Comparison of ENCODE assay signal across 39 cellular contexts in genomic region chr21:39099859-39100258, GRCh38.
"Had no signal": no experiment of that assay in that cellular context is flagged by ENCODE, and none has a peak within 500 bp of the region (broad histone marks: within the 10 kb centered on the region; RNA-seq: fewer than 3 reads in every experiment).

No MANE protein-coding gene starts in this region.

- H3K36me3 ChIP-seq: adrenal gland, breast epithelium, Peyer's patch, SJSA1 had no signal

- H3K4me2 ChIP-seq: KMS-11, SK-N-SH had no signal

- DNase-seq: activated B cell treated with CpG ODN at 0.5 μM for 24 hours; activated CD4-positive, alpha-beta memory T cell treated with anti-CD3 and anti-CD28 coated beads for 36 hours; activated CD4-positive, alpha-beta T cell treated with anti-CD3 and anti-CD28 coated beads for 4 hours; activated CD4-positive, alpha-beta T cell treated with anti-CD3 and anti-CD28 coated beads, Interleukin-2, amount 50 U/mL, for 1 hour; activated CD4-positive, CD25-positive, alpha-beta regulatory T cell treated with anti-CD3 and anti-CD28 coated beads, Interleukin-2, amount 50 U/mL, for 72 hours; activated CD8-positive, alpha-beta memory T cell treated with anti-CD3 and anti-CD28 coated beads, Interleukin-2, amount 50 U/mL, for 4 hours; activated gamma-delta T cell treated with Interleukin-2 at 50 U/mL for 16 hours; activated naive CD4-positive, alpha-beta T cell treated with anti-CD3 and anti-CD28 coated beads for 36 hours; activated T-cell treated with anti-CD3 and anti-CD28 coated beads for 4 hours; activated T-cell treated with anti-CD3 and anti-CD28 coated beads, Interleukin-2, amount 50 U/mL, for 4 hours; adrenal gland; body of pancreas; caudate nucleus; cerebellar nuclear complex; MM.1S; MV-4-11; NCI-H1092 treated with DMSO at 0.1 percent for 48 hours; NCI-H146; NCI-H187; NCI-H2029 treated with DMSO at 0.1 percent for 48 hours; NCI-H2107; NCI-H2171; NCI-H510A; NCI-H526; NK-92 treated with Interleukin-12 subunit alpha and Interleukin-12 subunit beta, amount 100 ng/mL, for 24 hours; PC-3; Peyer's patch; RPMI8226; SHP77 treated with DMSO at 0.1 percent for 48 hours; SK-N-SH had no signal

- H3K4me1 ChIP-seq: body of pancreas had no signal

- FAIRE-seq: astrocyte, TTC549 had no signal

- H3K4me3 ChIP-seq: adrenal gland, body of pancreas, breast epithelium, Peyer's patch, SJSA1 had no signal

- H3K9me3 ChIP-seq: adrenal gland, body of pancreas, breast epithelium, Peyer's patch, SJSA1, SK-N-SH had no signal

- H3K9ac ChIP-seq: KMS-11, SK-N-SH had no signal

- H3K4me1 Mint-ChIP-seq: activated B cell treated with CpG ODN at 0.5 μM for 24 hours had no signal

- H3K4me3 Mint-ChIP-seq: activated B cell treated with CpG ODN at 0.5 μM for 24 hours; activated CD4-positive, alpha-beta memory T cell treated with anti-CD3 and anti-CD28 coated beads for 36 hours; activated naive CD4-positive, alpha-beta T cell treated with anti-CD3 and anti-CD28 coated beads for 36 hours; activated T-cell treated with anti-CD3 and anti-CD28 coated beads, Interleukin-2, amount 50 U/mL, for 4 hours; activated T-helper 1 cell treated with anti-CD3 and anti-CD28 coated beads, Interleukin-12 subunit alpha, Interleukin-12 subunit beta, Interleukin-2, Interleukin-4 antibody, amounts not matched to agents 30 ng/mL and 10 ng/mL and 1 ng/mL, durations not matched to agents 14 hours and 24 hours and 36 hours; T-helper 1 cell treated with Interleukin-12 subunit alpha and Interleukin-12 subunit beta and Interleukin-4 antibody, amounts not matched to agents 30 μg/mL and 1 μg/mL, for 36 hours; T-helper 2 cell treated with Interferon-gamma antibody and Interleukin-4, amounts not matched to agents 5 μg/mL and 100 μg/mL, for 36 hours had no signal

- H3K9me3 Mint-ChIP-seq: activated B cell treated with CpG ODN at 0.5 μM for 24 hours; activated CD4-positive, alpha-beta memory T cell treated with anti-CD3 and anti-CD28 coated beads for 36 hours; activated naive CD4-positive, alpha-beta T cell treated with anti-CD3 and anti-CD28 coated beads for 36 hours; activated naive CD4-positive, alpha-beta T cell treated with anti-CD3 and anti-CD28 coated beads, Interleukin-2, amount 50 U/mL, for 72 hours; activated T-cell treated with anti-CD3 and anti-CD28 coated beads, Interleukin-2, amount 50 U/mL, for 4 hours; activated T-helper 1 cell treated with anti-CD3 and anti-CD28 coated beads, Interleukin-12 subunit alpha, Interleukin-12 subunit beta, Interleukin-2, Interleukin-4 antibody, amounts not matched to agents 30 ng/mL and 10 ng/mL and 1 ng/mL, durations not matched to agents 14 hours and 24 hours and 36 hours; T-helper 1 cell treated with Interleukin-12 subunit alpha and Interleukin-12 subunit beta and Interleukin-4 antibody, amounts not matched to agents 30 μg/mL and 1 μg/mL, for 36 hours; T-helper 2 cell treated with Interferon-gamma antibody and Interleukin-4, amounts not matched to agents 5 μg/mL and 100 μg/mL, for 36 hours had no signal

- ATAC-seq: activated naive CD4-positive, alpha-beta T cell treated with anti-CD3 and anti-CD28 coated beads, Interleukin-2, amount 50 U/mL, for 72 hours; activated T-cell treated with anti-CD3 and anti-CD28 coated beads, Interleukin-2, amount 50 U/mL, for 4 hours; body of pancreas; PC-3 had no signal

- H3K36me3 Mint-ChIP-seq: activated CD4-positive, alpha-beta memory T cell treated with anti-CD3 and anti-CD28 coated beads for 36 hours; activated naive CD4-positive, alpha-beta T cell treated with anti-CD3 and anti-CD28 coated beads, Interleukin-2, amount 50 U/mL, for 72 hours had no signal

- H3K27ac Mint-ChIP-seq: activated B cell treated with CpG ODN at 0.5 μM for 24 hours; activated CD4-positive, alpha-beta memory T cell treated with anti-CD3 and anti-CD28 coated beads for 36 hours; activated naive CD4-positive, alpha-beta T cell treated with anti-CD3 and anti-CD28 coated beads for 36 hours; activated naive CD4-positive, alpha-beta T cell treated with anti-CD3 and anti-CD28 coated beads, Interleukin-2, amount 50 U/mL, for 72 hours; activated T-helper 1 cell treated with anti-CD3 and anti-CD28 coated beads, Interleukin-12 subunit alpha, Interleukin-12 subunit beta, Interleukin-2, Interleukin-4 antibody, amounts not matched to agents 30 ng/mL and 10 ng/mL and 1 ng/mL, durations not matched to agents 14 hours and 24 hours and 36 hours; T-helper 1 cell treated with Interleukin-12 subunit alpha and Interleukin-12 subunit beta and Interleukin-4 antibody, amounts not matched to agents 30 μg/mL and 1 μg/mL, for 36 hours; T-helper 2 cell treated with Interferon-gamma antibody and Interleukin-4, amounts not matched to agents 5 μg/mL and 100 μg/mL, for 36 hours had no signal

- H3K27me3 ChIP-seq: adrenal gland, body of pancreas, breast epithelium, Peyer's patch, SJSA1 had no signal

- H3K27ac ChIP-seq: body of pancreas, breast epithelium, KMS-11, Peyer's patch, SJSA1 had no signal
